In genomic region chr7:99557196-99557607, GRCh38 we compare ENCODE assay signal across 8 cellular contexts. TPM values are rescaled to one million over a fixed set of nuclear protein-coding genes. Genes with fewer than 3 reads are reported as not detected.
DNase-seq lines count a peak whose midpoint lies in the region; ATAC-seq and TF ChIP-seq lines count a peak whose summit lies in the region.

No MANE protein-coding gene starts in this region.

- H3K27me3 ChIP-seq in ACC112 (ENCODE audit: insufficient read depth, low read length): no peaks in the 10 kb centered on the region
- H3K27me3 ChIP-seq in muscle layer of duodenum (ENCODE audit: low read depth, low read length): no peaks in the 10 kb centered on the region

- peaks cover 31 to 32% (median 32%) of the 10 kb centered on the region in 3 donors for H3K4me1 Mint-ChIP-seq in IgD-negative memory B cell

- TF ChIP-seq POLR2A in GM18505 (IDR thresholded peaks at IDR 0.05; ENCODE audit: borderline replicate concordance, extremely low read depth, insufficient read depth, insufficient read length): no peak

- no peak for ATAC-seq in GM18502 (IDR thresholded peaks at IDR 0.05; ENCODE audit: poor library complexity, unreplicated experiment)
- no peak for ATAC-seq in GM18505 (IDR thresholded peaks at IDR 0.05; ENCODE audit: unreplicated experiment)

- H3K27ac Mint-ChIP-seq in IgD-negative memory B cell: peak overlapping the region; percentile 88 to 100 (median 99)

- DNase-seq in choroid plexus epithelial cell (ENCODE audit: low read depth): no peak
- no peak for DNase-seq in SIG-M5 treated with dmso at 0.1 percent for 504 hours (lab: John Stamatoyannopoulos, UW; ENCODE audit: unreplicated experiment)
- DNase-seq in NCI-H2227 (lab: John Stamatoyannopoulos, UW; ENCODE audit: unreplicated experiment): no peak

- no peak overlapping the region for H2AFZ ChIP-seq in ACC112 (ENCODE audit: low read length, unreplicated experiment)

- peaks cover 52% of the 10 kb centered on the region for H3K79me2 ChIP-seq in ACC112 (ENCODE audit: control insufficient read depth, insufficient read depth, low read length, unreplicated experiment)

- H3K4me3 ChIP-seq in ACC112 (ENCODE audit: low read depth, low read length) (peak overlapping the region; percentile 96), choroid plexus epithelial cell (ENCODE audit: low read depth, low read length) (peak overlapping the region; percentile 93), muscle layer of duodenum (ENCODE audit: low read depth in 1 of 2, low read length in 2 of 2) (peak overlapping the region; percentile 90 to 93)

- no peak overlapping the region for H3K27ac ChIP-seq in ACC112 (ENCODE audit: low read depth, low read length)
- peak overlapping the region; percentile 99 for H3K27ac ChIP-seq in muscle layer of duodenum (ENCODE audit: low read length)

- no peaks in the 10 kb centered on the region for H3K9me3 ChIP-seq in muscle layer of duodenum (ENCODE audit: control insufficient read depth in 1 of 2, low read length in 2 of 2)

- peaks cover 34% of the 10 kb centered on the region for H3K4me1 ChIP-seq in ACC112 (ENCODE audit: control insufficient read depth, insufficient read depth, low read length, unreplicated experiment)
- peaks cover 0 to 27% of the 10 kb centered on the region in 2 donors for H3K4me1 ChIP-seq in muscle layer of duodenum (ENCODE audit: control insufficient read depth in 1 of 2, insufficient read depth in 2 of 2, low read length in 2 of 2)

- no peaks in the 10 kb centered on the region for H3K9me3 Mint-ChIP-seq in IgD-negative memory B cell

- H3K27me3 Mint-ChIP-seq in IgD-negative memory B cell: no peaks in the 10 kb centered on the region

- peaks cover 3% of the 10 kb centered on the region for H3K36me3 Mint-ChIP-seq in IgD-negative memory B cell

- H3K4me3 Mint-ChIP-seq in IgD-negative memory B cell: peak overlapping the region; percentile 93 to 99 (median 98)

- TF ChIP-seq CTCF in choroid plexus epithelial cell (conservative IDR thresholded peaks at IDR 0.05; ENCODE audit: low read depth, low read length): no peak

- peaks cover 20% of the 10 kb centered on the region for H3K36me3 ChIP-seq in ACC112 (ENCODE audit: insufficient read depth, low read length)
- H3K36me3 ChIP-seq in muscle layer of duodenum (ENCODE audit: control insufficient read depth in 1 of 2, insufficient read depth in 2 of 2, low read length in 2 of 2): peaks cover 30 to 36% of the 10 kb centered on the region in 2 donors

RNA-seq across cellular contexts. Expression of gene ZNF655, which starts 1.2 kb away (rescaled TPM):
- 66.9 TPM for polyA plus RNA-seq in IgD-negative memory B cell

RNA-seq across cellular contexts. Expression of gene FAM200A, which starts 5.3 kb away (rescaled TPM):
- 4.5 TPM for polyA plus RNA-seq in IgD-negative memory B cell

RNA-seq across cellular contexts. Expression of gene TMEM225B, which starts 40.9 kb away (rescaled TPM):
- 1.6 TPM for polyA plus RNA-seq in IgD-negative memory B cell

RNA-seq across cellular contexts. Expression of gene ZKSCAN5, which starts 52.7 kb away (rescaled TPM):
- polyA plus RNA-seq in IgD-negative memory B cell: 5.4 TPM

RNA-seq across cellular contexts. Expression of gene ZNF394, which starts 57.1 kb away (rescaled TPM):
- 53.3 TPM for polyA plus RNA-seq in IgD-negative memory B cell
